ENCODE assay signal across 24 cellular contexts in genomic region chr17:17679243-17679642, GRCh38. TPM values are rescaled to one million over a fixed set of nuclear protein-coding genes. Genes with fewer than 3 reads are reported as not detected.
DNase-seq lines count a peak whose midpoint lies in the region; ATAC-seq, FAIRE-seq and TF ChIP-seq lines count a peak whose summit lies in the region.
"Had no signal": no experiment of that assay in that cellular context is flagged by ENCODE, and none has a peak within 500 bp of the region (broad histone marks: within the 10 kb centered on the region; RNA-seq: fewer than 3 reads in every experiment).

No MANE protein-coding gene starts in this region.

- POLR2A ChIA-PET in K562 (lab: Yijun Ruan, JAX) = interaction anchor here (1.0 kb wide), 1 partner anchor 78 kb away, joined by 3 read pairs; no protein-coding TSS in a partner anchor

- in situ Hi-C loops in K562 (cut with MboI) = loop anchor here (5.0 kb wide), 1 partner anchor 183 kb away; no protein-coding TSS in a partner anchor

- no peak overlapping the region for H2AFZ ChIP-seq in K562 (ENCODE audit: low read depth, low read length)
- H2AFZ ChIP-seq: GM23338 had no signal

- H3K4me3 Mint-ChIP-seq in activated T-cell treated with anti-CD3 and anti-CD28 coated beads, Interleukin-2, amount 50 U/mL, for 4 hours = peak overlapping the region; percentile 29
- H3K4me3 Mint-ChIP-seq in IgD-negative memory B cell (peak overlapping the region in 3 of 4 donors; percentile 49 to 71 (median 55)), progenitor cell of endocrine pancreas (ENCODE audit: low read depth) (peak overlapping the region; percentile 14)
- no peak overlapping the region for H3K4me3 Mint-ChIP-seq in stimulated activated effector memory CD8-positive, alpha-beta T cell treated with anti-CD3 and anti-CD28 coated beads, Interleukin-12 subunit alpha, Interleukin-12 subunit beta, amount 100 ng/mL, for 72 hours
- H3K4me3 Mint-ChIP-seq: GM23338, H9 had no signal

- H3K9me1 ChIP-seq in K562 (ENCODE audit: control insufficient read depth, insufficient read depth, low read length) = no peaks in the 10 kb centered on the region

- CTCF ChIA-PET in K562 (lab: Yijun Ruan, JAX; ENCODE audit: low intra/inter-chr PET ratio) = no interaction called here

- no peaks in the 10 kb centered on the region for H3K9me3 ChIP-seq in K562 (replicated peaks; ENCODE audit: control insufficient read depth, insufficient read depth, low read depth, low read length)
- H3K9me3 ChIP-seq: BLaER1, Caco-2, MG63 had no signal

- no peaks in the 10 kb centered on the region for H3K27me3 ChIP-seq in K562 (ENCODE audit: control insufficient read depth in 2 of 2, insufficient read depth in 2 of 2, low read length in 2 of 2)
- H3K27me3 ChIP-seq: BLaER1, MG63 had no signal

- FAIRE-seq in K562 (lab: Jason Lieb, UNC) = no peak
- FAIRE-seq: GM12878 had no signal

- intact Hi-C loops in K562 (cut with micrococcal nuclease) = loop anchor here (10.0 kb wide), 1 partner anchor 236 kb away; no protein-coding TSS in a partner anchor

- peaks cover 26% of the 10 kb centered on the region for H3K79me2 ChIP-seq in K562 (ENCODE audit: control insufficient read depth, insufficient read depth, low read length)

- no peak overlapping the region for H3K27ac ChIP-seq in K562 (ENCODE audit: extremely low read depth, low read depth, low read length)
- H3K27ac ChIP-seq: BLaER1 had no signal

- no peak overlapping the region for H3K9ac ChIP-seq in K562 (ENCODE audit: insufficient read depth in 1 of 2, low read depth in 2 of 2, low read length in 2 of 2)
- H3K9ac ChIP-seq: BLaER1 had no signal

- peaks cover 10 to 27% of the 10 kb centered on the region in 2 experiments; a peak in 4 of 5 replicates for H3K4me1 ChIP-seq in K562 (replicated peaks in 1 of 2; ENCODE audit: control insufficient read depth in 2 of 2, insufficient read depth in 2 of 2, low read length in 2 of 2)

- H3K4me1 Mint-ChIP-seq in activated T-cell treated with anti-CD3 and anti-CD28 coated beads, Interleukin-2, amount 50 U/mL, for 4 hours (ENCODE audit: low read depth) = peaks cover 24% of the 10 kb centered on the region
- H3K4me1 Mint-ChIP-seq in IgD-negative memory B cell = peaks cover 8 to 14% (median 8%) of the 10 kb centered on the region in 3 donors
- peaks cover 23% of the 10 kb centered on the region for H3K4me1 Mint-ChIP-seq in progenitor cell of endocrine pancreas (ENCODE audit: low read depth)
- H3K4me1 Mint-ChIP-seq in stimulated activated effector memory CD8-positive, alpha-beta T cell treated with anti-CD3 and anti-CD28 coated beads, Interleukin-12 subunit alpha, Interleukin-12 subunit beta, amount 100 ng/mL, for 72 hours = peaks cover 33% of the 10 kb centered on the region

- H3K27me3 Mint-ChIP-seq in activated T-cell treated with anti-CD3 and anti-CD28 coated beads, Interleukin-2, amount 50 U/mL, for 4 hours (ENCODE audit: low read depth) = no peaks in the 10 kb centered on the region
- H3K27me3 Mint-ChIP-seq in IgD-negative memory B cell (peaks cover 5% of the 10 kb centered on the region), progenitor cell of endocrine pancreas (no peaks in the 10 kb centered on the region)

- 36% methylated on average over 6 of the region's 6 CpGs for WGBS in K562 (ENCODE audit: insufficient coverage, low coverage, missing lambda C conversion rate)

- H4K20me1 ChIP-seq in K562 (replicated peaks; ENCODE audit: control insufficient read depth, insufficient read depth, low read length) = peaks cover 4% of the 10 kb centered on the region; the same call in 1 of the 2 replicates

- DNase-seq in activated T-cell treated with anti-CD3 and anti-CD28 coated beads, Interleukin-2, amount 50 U/mL, for 4 hours = no peak
- DNase-seq in activated T-cell treated with anti-CD3 and anti-CD28 coated beads, Interleukin-2, amount 50 U/mL, for 1 hour = no peak
- DNase-seq in K562 (ENCODE audit: extremely low read depth in 1 of 4, low spot score in 3 of 4) (no peak), progenitor cell of endocrine pancreas (ENCODE audit: low spot score, unreplicated experiment) (no peak)
- no peak for DNase-seq in stimulated activated effector memory CD8-positive, alpha-beta T cell treated with anti-CD3 and anti-CD28 coated beads, Interleukin-12 subunit alpha, Interleukin-12 subunit beta, amount 100 ng/mL, for 72 hours (ENCODE audit: low spot score in 2 of 2)
- DNase-seq: 8988T; ACHN; Caco-2; CD4-positive, alpha-beta memory T cell; GDM1; H9; KG1; MG63; NCI-H2029; NCI-H446 treated with DMSO at 0.1 percent for 48 hours; NCI-H526; NCI-H82; NK-92 treated with Interleukin-12 subunit alpha and Interleukin-12 subunit beta, amount 100 ng/mL, for 24 hours; SHP77 had no signal

- H3K36me3 Mint-ChIP-seq in activated T-cell treated with anti-CD3 and anti-CD28 coated beads, Interleukin-2, amount 50 U/mL, for 4 hours (ENCODE audit: insufficient read depth) = no peaks in the 10 kb centered on the region
- no peaks in the 10 kb centered on the region for H3K36me3 Mint-ChIP-seq in IgD-negative memory B cell
- H3K36me3 Mint-ChIP-seq in progenitor cell of endocrine pancreas (ENCODE audit: insufficient read depth) = no peaks in the 10 kb centered on the region
- H3K36me3 Mint-ChIP-seq in stimulated activated effector memory CD8-positive, alpha-beta T cell treated with anti-CD3 and anti-CD28 coated beads, Interleukin-12 subunit alpha, Interleukin-12 subunit beta, amount 100 ng/mL, for 72 hours = no peaks in the 10 kb centered on the region

- H3K4me2 ChIP-seq in K562 (ENCODE audit: insufficient read depth, low read length) = no peak overlapping the region
- H3K4me2 ChIP-seq: BLaER1, GM23338 had no signal

- no peak for TF ChIP-seq POLR2A in K562 (conservative IDR thresholded peaks at IDR 0.05)

- TF ChIP-seq EP300 in K562 (IDR thresholded peaks at IDR 0.05; ENCODE audit: low read length) = no peak

- peaks cover 9% of the 10 kb centered on the region; the same call in 1 of the 3 replicates for H3K36me3 ChIP-seq in K562 (ENCODE audit: control insufficient read depth, insufficient read depth, low read length)
- H3K36me3 ChIP-seq: BLaER1, MG63 had no signal

- H3K27ac Mint-ChIP-seq in IgD-negative memory B cell = peak overlapping the region in 1 of 3 donors; percentile 47
- H3K27ac Mint-ChIP-seq in progenitor cell of endocrine pancreas = no peak overlapping the region
- no peak overlapping the region for H3K27ac Mint-ChIP-seq in stimulated activated effector memory CD8-positive, alpha-beta T cell treated with anti-CD3 and anti-CD28 coated beads, Interleukin-12 subunit alpha, Interleukin-12 subunit beta, amount 100 ng/mL, for 72 hours
- H3K27ac Mint-ChIP-seq: GM23338, H9 had no signal

- ATAC-seq in activated T-cell treated with anti-CD3 and anti-CD28 coated beads, Interleukin-2, amount 50 U/mL, for 4 hours = no peak
- ATAC-seq in K562 (no peak), GM18907 (IDR thresholded peaks at IDR 0.05; ENCODE audit: unreplicated experiment) (no peak)
- no peak for ATAC-seq in stimulated activated effector memory CD8-positive, alpha-beta T cell treated with anti-CD3 and anti-CD28 coated beads, Interleukin-12 subunit alpha, Interleukin-12 subunit beta, amount 100 ng/mL, for 72 hours
- ATAC-seq: GM12878, GM23338 had no signal

- TF ChIP-seq RAD21 in K562 (CRISPR knock-in tag; conservative IDR thresholded peaks at IDR 0.05 in 1 of 2, IDR thresholded peaks at IDR 0.05 in 1 of 2) = no peak

- no TSS peak for BruUV-seq in K562 (replicated peaks; lab: Mats Ljungman, UMichigan)

- no peaks in the 10 kb centered on the region for H3K9me3 Mint-ChIP-seq in activated T-cell treated with anti-CD3 and anti-CD28 coated beads, Interleukin-2, amount 50 U/mL, for 4 hours
- H3K9me3 Mint-ChIP-seq in IgD-negative memory B cell (no peaks in the 10 kb centered on the region), progenitor cell of endocrine pancreas (ENCODE audit: low read depth) (no peaks in the 10 kb centered on the region)
- no peaks in the 10 kb centered on the region for H3K9me3 Mint-ChIP-seq in stimulated activated effector memory CD8-positive, alpha-beta T cell treated with anti-CD3 and anti-CD28 coated beads, Interleukin-12 subunit alpha, Interleukin-12 subunit beta, amount 100 ng/mL, for 72 hours
- H3K9me3 Mint-ChIP-seq: CD4-positive, alpha-beta memory T cell; GM23338; H9 had no signal

- TF ChIP-seq CTCF in K562 (IDR thresholded peaks at IDR 0.05 in 2 of 3, conservative IDR thresholded peaks at IDR 0.05 in 1 of 3; ENCODE audit: insufficient read depth in 2 of 3, low read depth in 1 of 3, low read length in 3 of 3) (no peak), progenitor cell of endocrine pancreas (IDR thresholded peaks at IDR 0.05; ENCODE audit: unreplicated experiment) (no peak)

- H3K4me3 ChIP-seq in K562 = no peak overlapping the region
- H3K4me3 ChIP-seq: BLaER1, GM12878, GM23338, MG63 had no signal

TF ChIP-seq in K562, 482 proteins besides CTCF, POLR2A, EP300 and RAD21 (continues in another document):
- TF ChIP-seq CBX1 (IDR thresholded peaks at IDR 0.05; ENCODE audit: low read depth) (no peak), CHD4 (IDR thresholded peaks at IDR 0.05; ENCODE audit: insufficient read depth, insufficient replicate concordance, low read depth, low read length, poor library complexity, severe bottlenecking) (peak; percentile 48)

RNA-seq across cellular contexts. Expression of gene RAI1, which starts 2.0 kb away (rescaled TPM):
- total RNA-seq in activated T-cell treated with anti-CD3 and anti-CD28 coated beads, Interleukin-2, amount 50 U/mL, for 4 hours = 10 to 100 TPM; 19.9 to 22.4 (median 20.1) TPM
- polyA plus RNA-seq in IgD-negative memory B cell (3.0 TPM), K562 (2011; rRNA removed) (3.7 and 3.8 TPM in 2 replicates), K562 (2014; fragmentation: Illumina TruSeq; extraction: Trizol) (6.6 and 8.6 TPM in 2 replicates), K562 (2014; fragmentation: Nextera tagmentation; extraction: Ambion mirVana) (1 to 10 TPM in 1 of 2 experiments, under 1 TPM in 1; 0.68 to 1.5 TPM), K562 (2014; rRNA removed) (10.0 and 11.9 TPM in 2 replicates)
- 33.0 and 41.0 TPM in 2 replicates for total RNA-seq in K562 (2011; cell fraction: chromatin; rRNA removed; ENCODE audit: low replicate concordance)
- 18.6 and 19.2 TPM in 2 replicates for total RNA-seq in K562 (2011; cell fraction: nucleolus; rRNA removed)
- total RNA-seq in K562 (2011; cell fraction: nucleoplasm; rRNA removed) = 22.3 and 33.5 TPM in 2 replicates
- total RNA-seq in K562 (2014; rRNA removed) (5.5 and 10.0 TPM in 2 replicates), K562 (2014; rRNA removed; fragmentation: Illumina TruSeq; extraction: Trizol) (5.1 and 5.5 TPM in 2 replicates), K562 (2015; rRNA removed; fragmentation: Illumina TruSeq; extraction: Trizol) (6.6 and 6.8 TPM in 2 replicates), K562 (2021) (19.9 and 20.4 TPM in 2 replicates), progenitor cell of endocrine pancreas (69.0 and 75.0 TPM in 2 replicates)
- polyA plus RNA-seq in K562 (2011; cell fraction: cytosol; rRNA removed) = 2.2 and 3.1 TPM in 2 replicates
- 7.1 and 11.1 TPM in 2 replicates for polyA plus RNA-seq in K562 (2011; cell fraction: nucleus; rRNA removed)
- polyA plus RNA-seq in K562 (2012) = 8.0 and 9.8 TPM in 2 replicates
- 2.4 and 3.1 TPM in 2 replicates for polyA minus RNA-seq in K562 (2011; rRNA and poly(A)+ RNA removed)
- polyA minus RNA-seq in K562 (2011; cell fraction: cytosol; rRNA and poly(A)+ RNA removed) = 5.2 and 6.3 TPM in 2 replicates
- 3.5 and 4.8 TPM in 2 replicates for polyA minus RNA-seq in K562 (2011; cell fraction: nucleus; rRNA and poly(A)+ RNA removed)
